Comparison of ENCODE assay signal across 1 cellular context in genomic region chr9:81633952-81634421, GRCh38.
TF ChIP-seq lines count a peak whose summit lies in the region.

No MANE protein-coding gene starts in this region.

TF ChIP-seq in HepG2, 621 proteins besides CTCF, POLR2A, EP300 and RAD21 (continued from another document and continues in another):
- TF ChIP-seq, protein P1, sequence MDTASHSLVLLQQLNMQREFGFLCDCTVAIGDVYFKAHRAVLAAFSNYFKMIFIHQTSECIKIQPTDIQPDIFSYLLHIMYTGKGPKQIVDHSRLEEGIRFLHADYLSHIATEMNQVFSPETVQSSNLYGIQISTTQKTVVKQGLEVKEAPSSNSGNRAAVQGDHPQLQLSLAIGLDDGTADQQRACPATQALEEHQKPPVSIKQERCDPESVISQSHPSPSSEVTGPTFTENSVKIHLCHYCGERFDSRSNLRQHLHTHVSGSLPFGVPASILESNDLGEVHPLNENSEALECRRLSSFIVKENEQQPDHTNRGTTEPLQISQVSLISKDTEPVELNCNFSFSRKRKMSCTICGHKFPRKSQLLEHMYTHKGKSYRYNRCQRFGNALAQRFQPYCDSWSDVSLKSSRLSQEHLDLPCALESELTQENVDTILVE (CRISPR knock-in tag; IDR thresholded peaks at IDR 0.05) = no peak
- TF ChIP-seq, protein P2, sequence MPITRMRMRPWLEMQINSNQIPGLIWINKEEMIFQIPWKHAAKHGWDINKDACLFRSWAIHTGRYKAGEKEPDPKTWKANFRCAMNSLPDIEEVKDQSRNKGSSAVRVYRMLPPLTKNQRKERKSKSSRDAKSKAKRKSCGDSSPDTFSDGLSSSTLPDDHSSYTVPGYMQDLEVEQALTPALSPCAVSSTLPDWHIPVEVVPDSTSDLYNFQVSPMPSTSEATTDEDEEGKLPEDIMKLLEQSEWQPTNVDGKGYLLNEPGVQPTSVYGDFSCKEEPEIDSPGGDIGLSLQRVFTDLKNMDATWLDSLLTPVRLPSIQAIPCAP (CRISPR knock-in tag; IDR thresholded peaks at IDR 0.05; ENCODE audit: low read depth) = no peak
- peak; percentile 51; the same call in 1 of the 2 replicates for TF ChIP-seq ZNF292 (CRISPR knock-in tag; IDR thresholded peaks at IDR 0.05; ENCODE audit: borderline replicate concordance, low read depth)
- TF ChIP-seq ZC3H4 (CRISPR knock-in tag; IDR thresholded peaks at IDR 0.05; ENCODE audit: borderline replicate concordance) = no peak
- TF ChIP-seq BORCS8-MEF2B (CRISPR knock-in tag; IDR thresholded peaks at IDR 0.05) = no peak
- TF ChIP-seq, protein P3, sequence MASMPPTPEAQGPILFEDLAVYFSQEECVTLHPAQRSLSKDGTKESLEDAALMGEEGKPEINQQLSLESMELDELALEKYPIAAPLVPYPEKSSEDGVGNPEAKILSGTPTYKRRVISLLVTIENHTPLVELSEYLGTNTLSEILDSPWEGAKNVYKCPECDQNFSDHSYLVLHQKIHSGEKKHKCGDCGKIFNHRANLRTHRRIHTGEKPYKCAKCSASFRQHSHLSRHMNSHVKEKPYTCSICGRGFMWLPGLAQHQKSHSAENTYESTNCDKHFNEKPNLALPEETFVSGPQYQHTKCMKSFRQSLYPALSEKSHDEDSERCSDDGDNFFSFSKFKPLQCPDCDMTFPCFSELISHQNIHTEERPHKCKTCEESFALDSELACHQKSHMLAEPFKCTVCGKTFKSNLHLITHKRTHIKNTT (CRISPR knock-in tag; IDR thresholded peaks at IDR 0.05) = no peak
- TF ChIP-seq ZNF614 (CRISPR knock-in tag; IDR thresholded peaks at IDR 0.05; ENCODE audit: borderline replicate concordance) = peak; percentile 96; the same call in 1 of the 2 replicates
- TF ChIP-seq NFATC3 (CRISPR knock-in tag; IDR thresholded peaks at IDR 0.05) = no peak
- peak; percentile 59 for TF ChIP-seq DPF2 (CRISPR knock-in tag; IDR thresholded peaks at IDR 0.05; ENCODE audit: borderline replicate concordance, low read depth)
- peak; percentile 87 for TF ChIP-seq ZNF687 (CRISPR knock-in tag; IDR thresholded peaks at IDR 0.05)
- peak; percentile 29; the same call in 1 of the 2 replicates for TF ChIP-seq RXRB (CRISPR knock-in tag; IDR thresholded peaks at IDR 0.05; ENCODE audit: borderline replicate concordance)
- TF ChIP-seq, protein P4, sequence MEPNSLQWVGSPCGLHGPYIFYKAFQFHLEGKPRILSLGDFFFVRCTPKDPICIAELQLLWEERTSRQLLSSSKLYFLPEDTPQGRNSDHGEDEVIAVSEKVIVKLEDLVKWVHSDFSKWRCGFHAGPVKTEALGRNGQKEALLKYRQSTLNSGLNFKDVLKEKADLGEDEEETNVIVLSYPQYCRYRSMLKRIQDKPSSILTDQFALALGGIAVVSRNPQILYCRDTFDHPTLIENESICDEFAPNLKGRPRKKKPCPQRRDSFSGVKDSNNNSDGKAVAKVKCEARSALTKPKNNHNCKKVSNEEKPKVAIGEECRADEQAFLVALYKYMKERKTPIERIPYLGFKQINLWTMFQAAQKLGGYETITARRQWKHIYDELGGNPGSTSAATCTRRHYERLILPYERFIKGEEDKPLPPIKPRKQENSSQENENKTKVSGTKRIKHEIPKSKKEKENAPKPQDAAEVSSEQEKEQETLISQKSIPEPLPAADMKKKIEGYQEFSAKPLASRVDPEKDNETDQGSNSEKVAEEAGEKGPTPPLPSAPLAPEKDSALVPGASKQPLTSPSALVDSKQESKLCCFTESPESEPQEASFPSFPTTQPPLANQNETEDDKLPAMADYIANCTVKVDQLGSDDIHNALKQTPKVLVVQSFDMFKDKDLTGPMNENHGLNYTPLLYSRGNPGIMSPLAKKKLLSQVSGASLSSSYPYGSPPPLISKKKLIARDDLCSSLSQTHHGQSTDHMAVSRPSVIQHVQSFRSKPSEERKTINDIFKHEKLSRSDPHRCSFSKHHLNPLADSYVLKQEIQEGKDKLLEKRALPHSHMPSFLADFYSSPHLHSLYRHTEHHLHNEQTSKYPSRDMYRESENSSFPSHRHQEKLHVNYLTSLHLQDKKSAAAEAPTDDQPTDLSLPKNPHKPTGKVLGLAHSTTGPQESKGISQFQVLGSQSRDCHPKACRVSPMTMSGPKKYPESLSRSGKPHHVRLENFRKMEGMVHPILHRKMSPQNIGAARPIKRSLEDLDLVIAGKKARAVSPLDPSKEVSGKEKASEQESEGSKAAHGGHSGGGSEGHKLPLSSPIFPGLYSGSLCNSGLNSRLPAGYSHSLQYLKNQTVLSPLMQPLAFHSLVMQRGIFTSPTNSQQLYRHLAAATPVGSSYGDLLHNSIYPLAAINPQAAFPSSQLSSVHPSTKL (CRISPR knock-in tag; IDR thresholded peaks at IDR 0.05) = peak; percentile 66
- TF ChIP-seq ZNF451 (CRISPR knock-in tag; IDR thresholded peaks at IDR 0.05) = no peak
- 0 out of 2 replicates have a peak, but pooled peaks have one; percentile 39 for TF ChIP-seq ZNF12 (CRISPR knock-in tag; IDR thresholded peaks at IDR 0.05)
- TF ChIP-seq NCOR1 (IDR thresholded peaks at IDR 0.05; ENCODE audit: borderline replicate concordance, low read length) = peak; percentile 67; the same call in 1 of the 2 replicates
- TF ChIP-seq CBX5 (CRISPR knock-in tag; IDR thresholded peaks at IDR 0.05; ENCODE audit: borderline replicate concordance) = 0 out of 2 replicates have a peak, but pooled peaks have one; percentile 64
- peak; percentile 59 for TF ChIP-seq SAP130 (CRISPR knock-in tag; IDR thresholded peaks at IDR 0.05; ENCODE audit: low read depth)
- TF ChIP-seq RARG (CRISPR knock-in tag; IDR thresholded peaks at IDR 0.05; ENCODE audit: low read depth) = no peak
- TF ChIP-seq KMT2A (CRISPR knock-in tag; IDR thresholded peaks at IDR 0.05) = peak; percentile 62; the same call in 1 of the 2 replicates
- TF ChIP-seq, protein P5, sequence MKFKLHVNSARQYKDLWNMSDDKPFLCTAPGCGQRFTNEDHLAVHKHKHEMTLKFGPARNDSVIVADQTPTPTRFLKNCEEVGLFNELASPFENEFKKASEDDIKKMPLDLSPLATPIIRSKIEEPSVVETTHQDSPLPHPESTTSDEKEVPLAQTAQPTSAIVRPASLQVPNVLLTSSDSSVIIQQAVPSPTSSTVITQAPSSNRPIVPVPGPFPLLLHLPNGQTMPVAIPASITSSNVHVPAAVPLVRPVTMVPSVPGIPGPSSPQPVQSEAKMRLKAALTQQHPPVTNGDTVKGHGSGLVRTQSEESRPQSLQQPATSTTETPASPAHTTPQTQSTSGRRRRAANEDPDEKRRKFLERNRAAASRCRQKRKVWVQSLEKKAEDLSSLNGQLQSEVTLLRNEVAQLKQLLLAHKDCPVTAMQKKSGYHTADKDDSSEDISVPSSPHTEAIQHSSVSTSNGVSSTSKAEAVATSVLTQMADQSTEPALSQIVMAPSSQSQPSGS (CRISPR knock-in tag; IDR thresholded peaks at IDR 0.05) = peak; percentile 52; the same call in 1 of the 2 replicates
- TF ChIP-seq ZMYM2 (CRISPR knock-in tag; IDR thresholded peaks at IDR 0.05) = 0 out of 2 replicates have a peak, but pooled peaks have one; percentile 31
- peak; percentile 57; the same call in 1 of the 2 replicates for TF ChIP-seq ZNF331 (CRISPR knock-in tag; IDR thresholded peaks at IDR 0.05)
- TF ChIP-seq CEBPG (CRISPR knock-in tag; IDR thresholded peaks at IDR 0.05) = peak; percentile 35; the same call in 1 of the 2 replicates
- TF ChIP-seq RFX1 (IDR thresholded peaks at IDR 0.05) = no peak
- TF ChIP-seq NFIC (IDR thresholded peaks at IDR 0.05; ENCODE audit: low read length) = no peak
- TF ChIP-seq SMC3 (IDR thresholded peaks at IDR 0.05; ENCODE audit: low read length) = no peak
- no peak for TF ChIP-seq SRSF1 (optimal IDR thresholded peaks at IDR 0.05; ENCODE audit: low read depth, low read length)
- TF ChIP-seq TBX2 (CRISPR knock-in tag; IDR thresholded peaks at IDR 0.05; ENCODE audit: borderline replicate concordance) = peak; percentile 63; the same call in 1 of the 2 replicates
- TF ChIP-seq ZNF660 (CRISPR knock-in tag; IDR thresholded peaks at IDR 0.05; ENCODE audit: borderline replicate concordance, low read depth) = no peak
- TF ChIP-seq SIX1 (CRISPR knock-in tag; IDR thresholded peaks at IDR 0.05; ENCODE audit: borderline replicate concordance) = peak; percentile 41; the same call in 1 of the 2 replicates
- TF ChIP-seq MED1 (CRISPR knock-in tag; IDR thresholded peaks at IDR 0.05) = peak; percentile 69; the same call in 1 of the 2 replicates
- 0 out of 2 replicates have a peak, but pooled peaks have one; percentile 21 for TF ChIP-seq ZNF629 (CRISPR knock-in tag; conservative IDR thresholded peaks at IDR 0.05)
- no peak for TF ChIP-seq GPN1 (CRISPR knock-in tag; IDR thresholded peaks at IDR 0.05; ENCODE audit: borderline replicate concordance)
- peak; percentile 18; the same call in 1 of the 2 replicates for TF ChIP-seq TARDBP (CRISPR knock-in tag; IDR thresholded peaks at IDR 0.05)
- no peak for TF ChIP-seq FOXA1 (IDR thresholded peaks at IDR 0.05)
- TF ChIP-seq FOXA1 (CRISPR knock-in tag; IDR thresholded peaks at IDR 0.05) = peak; percentile 63
- TF ChIP-seq SP5 (CRISPR knock-in tag; IDR thresholded peaks at IDR 0.05; ENCODE audit: borderline replicate concordance, low read depth) = peak; percentile 38; the same call in 1 of the 2 replicates
- TF ChIP-seq ZNF562 (CRISPR knock-in tag; IDR thresholded peaks at IDR 0.05; ENCODE audit: borderline replicate concordance) = no peak
- TF ChIP-seq ZNF646 (CRISPR knock-in tag; IDR thresholded peaks at IDR 0.05) = peak; percentile 40; the same call in 1 of the 2 replicates
